In genomic region chr12:79397609-79398008, GRCh38 we compare ENCODE assay signal across 4 cellular contexts.
TF ChIP-seq lines count a peak whose summit lies in the region.

No MANE protein-coding gene starts in this region.

TF ChIP-seq in SK-N-SH, 30 proteins besides CTCF, POLR2A, EP300 and RAD21 (continues in another document):
- TF ChIP-seq SMC3 (IDR thresholded peaks at IDR 0.05; ENCODE audit: low read depth, low read length) = no peak
- TF ChIP-seq USF2 (IDR thresholded peaks at IDR 0.05; ENCODE audit: borderline replicate concordance, low read depth, low read length) = no peak
- no peak for TF ChIP-seq USF1 (IDR thresholded peaks at IDR 0.05; ENCODE audit: borderline replicate concordance, low read depth)
- TF ChIP-seq PBX3 (IDR thresholded peaks at IDR 0.05) = no peak
- no peak for TF ChIP-seq GABPA (IDR thresholded peaks at IDR 0.05; ENCODE audit: low read depth)
- no peak for TF ChIP-seq IRF3 (IDR thresholded peaks at IDR 0.05; ENCODE audit: low read depth, low read length)
- TF ChIP-seq FOXJ3 (CRISPR knock-in tag; IDR thresholded peaks at IDR 0.05) = no peak
- no peak for TF ChIP-seq SIN3A (IDR thresholded peaks at IDR 0.05; ENCODE audit: borderline replicate concordance, low read depth, low read length)
- TF ChIP-seq NFIC (IDR thresholded peaks at IDR 0.05; ENCODE audit: borderline replicate concordance) = no peak
- TF ChIP-seq GATA2 (CRISPR knock-in tag; IDR thresholded peaks at IDR 0.05) = no peak
- TF ChIP-seq TAF1 (IDR thresholded peaks at IDR 0.05; ENCODE audit: borderline replicate concordance, low read depth, low read length) = no peak
- no peak for TF ChIP-seq MXI1 (IDR thresholded peaks at IDR 0.05; ENCODE audit: low read depth, low read length)
- no peak for TF ChIP-seq ELF1 (IDR thresholded peaks at IDR 0.05)

TF ChIP-seq in SK-N-SH treated with all-trans-retinoic acid at 6 μM for 48 hours, 23 proteins besides CTCF, POLR2A, EP300 and RAD21 (continues in another document):
- TF ChIP-seq ZFP30 (CRISPR knock-in tag; IDR thresholded peaks at IDR 0.05) (no peak), ZFP3 (CRISPR knock-in tag; IDR thresholded peaks at IDR 0.05) (no peak), RARB (CRISPR knock-in tag; IDR thresholded peaks at IDR 0.05) (no peak), TCF4 (CRISPR knock-in tag; IDR thresholded peaks at IDR 0.05; ENCODE audit: borderline replicate concordance) (no peak), ZC3H10 (CRISPR knock-in tag; IDR thresholded peaks at IDR 0.05) (no peak), CSDC2 (CRISPR knock-in tag; IDR thresholded peaks at IDR 0.05) (no peak), TSHZ2 (CRISPR knock-in tag; IDR thresholded peaks at IDR 0.05) (no peak), OSR1 (CRISPR knock-in tag; IDR thresholded peaks at IDR 0.05) (no peak), ESRRG (CRISPR knock-in tag; IDR thresholded peaks at IDR 0.05) (no peak), POU6F1 (CRISPR knock-in tag; IDR thresholded peaks at IDR 0.05; ENCODE audit: borderline replicate concordance, low read depth) (no peak), ZNF565 (CRISPR knock-in tag; conservative IDR thresholded peaks at IDR 0.05; ENCODE audit: low read depth) (no peak)

TF ChIP-seq in IMR-90, 13 proteins besides CTCF, POLR2A, EP300 and RAD21:
- TF ChIP-seq FOS (IDR thresholded peaks at IDR 0.05; ENCODE audit: low read depth, low read length) (no peak), MAZ (IDR thresholded peaks at IDR 0.05; ENCODE audit: borderline replicate concordance, low read depth, low read length) (no peak), BHLHE40 (IDR thresholded peaks at IDR 0.05; ENCODE audit: low read depth, low read length) (no peak), RFX5 (IDR thresholded peaks at IDR 0.05; ENCODE audit: low read depth, low read length) (no peak), CEBPB (IDR thresholded peaks at IDR 0.05; ENCODE audit: low read depth, low read length) (no peak), NFE2L2 (IDR thresholded peaks at IDR 0.05; ENCODE audit: low read depth, low read length) (no peak), SMC3 (IDR thresholded peaks at IDR 0.05; ENCODE audit: low read depth, low read length) (no peak), MXI1 (IDR thresholded peaks at IDR 0.05; ENCODE audit: borderline replicate concordance, low read depth, low read length) (no peak), CHD1 (IDR thresholded peaks at IDR 0.05; ENCODE audit: low read depth, low read length) (no peak), USF2 (IDR thresholded peaks at IDR 0.05; ENCODE audit: low read depth, low read length) (no peak), MAFK (IDR thresholded peaks at IDR 0.05; ENCODE audit: low read depth, low read length) (no peak), RCOR1 (IDR thresholded peaks at IDR 0.05; ENCODE audit: insufficient replicate concordance, low read length) (no peak), ELK1 (IDR thresholded peaks at IDR 0.05; ENCODE audit: borderline replicate concordance, low read depth, low read length) (no peak)

TF ChIP-seq in H1, 55 proteins besides CTCF, POLR2A, EP300 and RAD21:
- TF ChIP-seq KDM1A (IDR thresholded peaks at IDR 0.05; ENCODE audit: borderline replicate concordance, low read length) = no peak
- no peak for TF ChIP-seq ASH2L (IDR thresholded peaks at IDR 0.05; ENCODE audit: low read length)
- no peak for TF ChIP-seq RFX5 (IDR thresholded peaks at IDR 0.05; ENCODE audit: borderline replicate concordance, low read depth, low read length)
- TF ChIP-seq SRF (IDR thresholded peaks at IDR 0.05; ENCODE audit: low read depth, low read length) = no peak
- TF ChIP-seq ZNF274 (IDR thresholded peaks at IDR 0.05; ENCODE audit: borderline replicate concordance, extremely low read depth, low read length) = no peak
- no peak for TF ChIP-seq TAF1 (IDR thresholded peaks at IDR 0.05; ENCODE audit: low read depth, low read length)
- no peak for TF ChIP-seq PHF8 (conservative IDR thresholded peaks at IDR 0.05; ENCODE audit: low read depth, low read length)
- TF ChIP-seq USF2 (IDR thresholded peaks at IDR 0.05; ENCODE audit: low read length) = no peak
- TF ChIP-seq SIN3A (conservative IDR thresholded peaks at IDR 0.05 in 1 of 2, IDR thresholded peaks at IDR 0.05 in 1 of 2; ENCODE audit: low read depth in 1 of 2, low read length in 2 of 2) = no peak
- no peak for TF ChIP-seq FOSL1 (IDR thresholded peaks at IDR 0.05; ENCODE audit: insufficient read depth, low read depth, low read length)
- no peak for TF ChIP-seq YY1 (IDR thresholded peaks at IDR 0.05; ENCODE audit: low read depth, low read length)
- no peak for TF ChIP-seq CEBPB (IDR thresholded peaks at IDR 0.05; ENCODE audit: low read depth, low read length)
- TF ChIP-seq TAF7 (optimal IDR thresholded peaks at IDR 0.05; ENCODE audit: borderline replicate concordance, low read depth, low read length) = no peak
- no peak for TF ChIP-seq SP4 (IDR thresholded peaks at IDR 0.05; ENCODE audit: low read length)
- TF ChIP-seq JUN (IDR thresholded peaks at IDR 0.05; ENCODE audit: low read depth, low read length) = no peak
- no peak for TF ChIP-seq RNF2 (IDR thresholded peaks at IDR 0.05; ENCODE audit: borderline replicate concordance, low read depth, low read length, missing control alignments, poor library complexity, severe bottlenecking)
- TF ChIP-seq CBX8 (IDR thresholded peaks at IDR 0.05; ENCODE audit: borderline replicate concordance, low read depth, low read length) = no peak
